In genomic region chr6:158826819-158827501, GRCh38 we compare ENCODE assay signal across 11 cellular contexts. TPM values are rescaled to one million over a fixed set of nuclear protein-coding genes. Genes with fewer than 3 reads are reported as not detected.
A peak's percentile ranks its signal among the peaks of the same experiment; 100 is the strongest.
DNase-seq lines count a peak whose midpoint lies in the region; ATAC-seq and TF ChIP-seq lines count a peak whose summit lies in the region.
"Had no signal": no experiment of that assay in that cellular context is flagged by ENCODE, and none has a peak within 500 bp of the region (broad histone marks: within the 10 kb centered on the region; RNA-seq: fewer than 3 reads in every experiment).

No MANE protein-coding gene starts in this region.

- TF ChIP-seq CTCF in dorsolateral prefrontal cortex (IDR thresholded peaks at IDR 0.05 in 54 of 56, conservative IDR thresholded peaks at IDR 0.05 in 2 of 56; ENCODE audit: low read depth in 1 of 56, partially characterized antibody in 56 of 56): no peak

- peak overlapping the region; percentile 94 for H3K27ac Mint-ChIP-seq in memory B cell
- H3K27ac Mint-ChIP-seq: activated CD8-positive, alpha-beta T cell treated with anti-CD3 and anti-CD28 coated beads for 36 hours had no signal

- H3K27me3 ChIP-seq in dorsolateral prefrontal cortex: peaks cover 0 to 4% (median 0%) of the 10 kb centered on the region in 45 donors

- H3K4me3 Mint-ChIP-seq in memory B cell: peak overlapping the region; percentile 47
- H3K4me3 Mint-ChIP-seq: activated CD8-positive, alpha-beta T cell treated with anti-CD3 and anti-CD28 coated beads for 36 hours had no signal

- H3K4me1 Mint-ChIP-seq in memory B cell: peaks cover 22% of the 10 kb centered on the region

- no peaks in the 10 kb centered on the region for H3K9me3 Mint-ChIP-seq in memory B cell
- H3K9me3 Mint-ChIP-seq: activated CD8-positive, alpha-beta T cell treated with anti-CD3 and anti-CD28 coated beads for 36 hours; brain had no signal

- no peaks in the 10 kb centered on the region for H3K36me3 Mint-ChIP-seq in memory B cell
- H3K36me3 Mint-ChIP-seq: brain had no signal

- intact Hi-C loops in dorsolateral prefrontal cortex (cut with DNase I): no loop called here

- ATAC-seq in GM18861 (IDR thresholded peaks at IDR 0.05; ENCODE audit: unreplicated experiment) (peak; percentile 37), GM21576 (IDR thresholded peaks at IDR 0.05; ENCODE audit: unreplicated experiment) (peak; percentile 66), HG03432 (IDR thresholded peaks at IDR 0.05; ENCODE audit: unreplicated experiment) (peak; percentile 80), memory B cell (ENCODE audit: low read depth) (peak; percentile 89)
- ATAC-seq: activated CD8-positive, alpha-beta T cell treated with anti-CD3 and anti-CD28 coated beads for 36 hours had no signal

- no peak overlapping the region for H3K4me3 ChIP-seq in dorsolateral prefrontal cortex

- H3K27me3 Mint-ChIP-seq in memory B cell: no peaks in the 10 kb centered on the region
- H3K27me3 Mint-ChIP-seq: activated CD8-positive, alpha-beta T cell treated with anti-CD3 and anti-CD28 coated beads for 36 hours had no signal

- no peak overlapping the region for H3K27ac ChIP-seq in dorsolateral prefrontal cortex

- DNase-seq in memory B cell (ENCODE audit: low spot score in 2 of 2) (peak in 1 of 2 donors; percentile 54), LoVo (ENCODE audit: low spot score) (no peak), dorsolateral prefrontal cortex (no peak), GF-D8 (lab: John Stamatoyannopoulos, UW) (no peak), NCI-H345 (lab: John Stamatoyannopoulos, UW) (no peak)
- DNase-seq: activated CD8-positive, alpha-beta T cell treated with anti-CD3 and anti-CD28 coated beads for 36 hours; NCI-H510A had no signal

RNA-seq across cellular contexts. Expression of gene EZR, which starts 7.8 kb away (rescaled TPM):
- total RNA-seq in dorsolateral prefrontal cortex: 100 to 1,000 TPM in 20 of 120 experiments, 10 to 100 TPM in 100; 41.2 to 336 (median 78.7) TPM

Comparison
In these comparisons a context has a peak if more than half of its experiments do, and no peak if none do; other contexts are left out.
1. ATAC-seq: peak in every context shown above with its lines; median percentile 89 in memory B cell; 80 in HG03432; 66 in GM21576; 37 in GM18861.